1 cellular context compared by ENCODE assay signal in genomic region chr19:44623080-44623479, GRCh38.
TF ChIP-seq lines count a peak whose summit lies in the region.

No MANE protein-coding gene starts in this region.

TF ChIP-seq in K562, 482 proteins besides CTCF, POLR2A, EP300 and RAD21:
- no peak for TF ChIP-seq NEUROD1 (IDR thresholded peaks at IDR 0.05; ENCODE audit: borderline replicate concordance, low read depth, low read length, partially characterized antibody)
- no peak for TF ChIP-seq RBM22 (IDR thresholded peaks at IDR 0.05; ENCODE audit: low read depth, low read length, poor library complexity, severe bottlenecking)
- TF ChIP-seq MYNN (IDR thresholded peaks at IDR 0.05), result peak; percentile 94
- TF ChIP-seq MYNN (CRISPR knock-in tag; IDR thresholded peaks at IDR 0.05), result peak; percentile 83
- TF ChIP-seq RFX1 (IDR thresholded peaks at IDR 0.05), result peak; percentile 80
- TF ChIP-seq, protein P1, sequence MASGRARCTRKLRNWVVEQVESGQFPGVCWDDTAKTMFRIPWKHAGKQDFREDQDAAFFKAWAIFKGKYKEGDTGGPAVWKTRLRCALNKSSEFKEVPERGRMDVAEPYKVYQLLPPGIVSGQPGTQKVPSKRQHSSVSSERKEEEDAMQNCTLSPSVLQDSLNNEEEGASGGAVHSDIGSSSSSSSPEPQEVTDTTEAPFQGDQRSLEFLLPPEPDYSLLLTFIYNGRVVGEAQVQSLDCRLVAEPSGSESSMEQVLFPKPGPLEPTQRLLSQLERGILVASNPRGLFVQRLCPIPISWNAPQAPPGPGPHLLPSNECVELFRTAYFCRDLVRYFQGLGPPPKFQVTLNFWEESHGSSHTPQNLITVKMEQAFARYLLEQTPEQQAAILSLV (tag; IDR thresholded peaks at IDR 0.05), result no peak
- no peak for TF ChIP-seq ZFP1 (CRISPR knock-in tag; IDR thresholded peaks at IDR 0.05)
- TF ChIP-seq ZFP36 (IDR thresholded peaks at IDR 0.05; ENCODE audit: low read depth, low read length, partially characterized antibody), result no peak
- TF ChIP-seq NFE2 (IDR thresholded peaks at IDR 0.05; ENCODE audit: low read depth), result peak; percentile 61
- TF ChIP-seq CAMTA2 (CRISPR knock-in tag; conservative IDR thresholded peaks at IDR 0.05), result no peak
- no peak for TF ChIP-seq RBM17 (IDR thresholded peaks at IDR 0.05; ENCODE audit: borderline replicate concordance, low read depth, low read length)
- no peak for TF ChIP-seq ZNF3 (CRISPR knock-in tag; IDR thresholded peaks at IDR 0.05)
- no peak for TF ChIP-seq CHD1 (IDR thresholded peaks at IDR 0.05; ENCODE audit: low read length)
TF ChIP-seq in K562: peak in this region for 3.
